In the genomic region with DNA sequence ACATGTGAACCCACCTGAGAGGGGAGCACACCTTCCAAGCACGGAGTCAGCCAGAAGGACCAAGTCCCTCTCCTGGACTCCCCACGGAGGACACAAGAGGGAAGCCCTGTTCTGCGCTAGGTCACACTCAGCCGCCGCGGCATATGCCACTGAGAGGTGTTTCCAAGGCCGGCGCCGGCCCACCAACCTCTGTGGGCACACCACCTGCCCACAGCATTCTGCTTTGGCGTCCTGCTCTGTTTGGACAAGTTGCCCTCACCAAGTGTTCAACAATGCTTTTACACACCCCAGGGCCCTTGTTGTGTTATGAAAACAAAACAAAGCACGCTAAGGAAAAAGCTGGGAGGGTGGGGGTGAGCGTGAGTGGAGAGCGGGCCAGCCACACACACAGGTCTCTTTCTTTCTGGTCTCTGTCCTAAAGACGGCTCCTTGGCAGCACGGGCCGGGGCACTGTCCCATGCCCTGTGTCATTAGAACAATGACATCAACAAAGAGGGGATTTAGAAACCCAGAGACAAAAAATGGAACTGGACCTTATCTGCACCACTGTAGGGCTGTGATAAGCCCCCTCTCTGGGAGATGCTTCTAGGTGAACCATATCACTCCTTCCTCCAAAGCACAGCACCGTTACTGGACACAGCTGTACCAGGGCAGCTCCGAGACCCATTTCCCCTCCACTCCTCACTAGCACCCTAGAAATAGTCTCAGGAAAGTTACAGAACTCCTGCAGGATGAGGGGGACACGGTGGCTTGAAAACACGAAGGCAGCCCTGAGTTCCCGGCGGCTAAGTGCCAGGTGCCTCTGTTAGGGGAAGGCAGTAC, we compare ENCODE assay signal across 7 cellular contexts. TPM values are rescaled to one million over a fixed set of nuclear protein-coding genes. Genes with fewer than 3 reads are reported as not detected.
DNase-seq lines count a peak whose midpoint lies in the region; ATAC-seq and TF ChIP-seq lines count a peak whose summit lies in the region.

No MANE protein-coding gene starts in this region.

- H3K27ac ChIP-seq in HEK293 (ENCODE audit: extremely low read depth, low read depth, low read length), result peak overlapping the region; percentile 80

- H3K4me3 ChIP-seq in HEK293 (ENCODE audit: low read depth, low read length), result no peak overlapping the region

- H3K27ac Mint-ChIP-seq in activated CD4-positive, alpha-beta memory T cell treated with anti-CD3 and anti-CD28 coated beads for 36 hours, result peak overlapping the region; percentile 98
- H3K27ac Mint-ChIP-seq in stimulated activated naive B cell treated with anti-CD40 and anti-IgM and Interleukin-4, amounts not matched to agents 10 μg/mL and 1 μg/mL and 100 μg/mL, for 72 hours, result peak overlapping the region; percentile 95

- H3K9me3 Mint-ChIP-seq in activated CD4-positive, alpha-beta memory T cell treated with anti-CD3 and anti-CD28 coated beads for 36 hours, result no peaks in the 10 kb centered on the region
- H3K9me3 Mint-ChIP-seq in stimulated activated naive B cell treated with anti-CD40 and anti-IgM and Interleukin-4, amounts not matched to agents 10 μg/mL and 1 μg/mL and 100 μg/mL, for 72 hours, result no peaks in the 10 kb centered on the region

- no peaks in the 10 kb centered on the region for H3K36me3 Mint-ChIP-seq in activated CD4-positive, alpha-beta memory T cell treated with anti-CD3 and anti-CD28 coated beads for 36 hours
- H3K36me3 Mint-ChIP-seq in stimulated activated naive B cell treated with anti-CD40 and anti-IgM and Interleukin-4, amounts not matched to agents 10 μg/mL and 1 μg/mL and 100 μg/mL, for 72 hours, result peaks cover 37 to 76% of the 10 kb centered on the region in 2 donors

- H3K9me3 ChIP-seq in HEK293 (ENCODE audit: control insufficient read depth, insufficient read depth, low read depth, low read length), result no peaks in the 10 kb centered on the region

- ATAC-seq in left ventricle myocardium superior, result peak; percentile 5
- no peak for ATAC-seq in stimulated activated naive B cell treated with anti-CD40 and anti-IgM and Interleukin-4, amounts not matched to agents 10 μg/mL and 1 μg/mL and 100 μg/mL, for 72 hours (replicated peaks)
- no peak for ATAC-seq in GM21423 (IDR thresholded peaks at IDR 0.05; ENCODE audit: unreplicated experiment)

- H3K36me3 ChIP-seq in HEK293 (ENCODE audit: control insufficient read depth in 2 of 2, insufficient read depth in 1 of 2, low read length in 2 of 2), result peaks cover 0 to 41% of the 10 kb centered on the region in 2 experiments; a peak in 2 of 3 replicates

- no peaks in the 10 kb centered on the region for H3K27me3 Mint-ChIP-seq in activated CD4-positive, alpha-beta memory T cell treated with anti-CD3 and anti-CD28 coated beads for 36 hours
- H3K27me3 Mint-ChIP-seq in stimulated activated naive B cell treated with anti-CD40 and anti-IgM and Interleukin-4, amounts not matched to agents 10 μg/mL and 1 μg/mL and 100 μg/mL, for 72 hours, result no peaks in the 10 kb centered on the region

- no peak for DNase-seq in activated CD4-positive, alpha-beta memory T cell treated with anti-CD3 and anti-CD28 coated beads for 36 hours
- DNase-seq in left ventricle myocardium superior, result no peak
- DNase-seq in stimulated activated naive B cell treated with anti-CD40 and anti-IgM and Interleukin-4, amounts not matched to agents 10 μg/mL and 1 μg/mL and 100 μg/mL, for 72 hours, result no peak
- DNase-seq in NOMO-1 (lab: John Stamatoyannopoulos, UW; ENCODE audit: unreplicated experiment in 2 of 2), result no peak
- no peak for DNase-seq in GOT3 (lab: John Stamatoyannopoulos, UW)

- no peak for TF ChIP-seq CTCF in HEK293 (tag by site-specific recombination; IDR thresholded peaks at IDR 0.05)

- peaks cover 74% of the 10 kb centered on the region for H3K4me1 ChIP-seq in HEK293 (ENCODE audit: control insufficient read depth, insufficient read depth, low read length)

- intact Hi-C loops in activated CD4-positive, alpha-beta memory T cell treated with anti-CD3 and anti-CD28 coated beads for 36 hours (cut with micrococcal nuclease), result loop anchor here (2.0 to 10.0 kb wide), 4 partner anchors 65 to 1351 kb away; a partner anchor contains a TSS
- intact Hi-C loops in left ventricle myocardium superior (cut with micrococcal nuclease), result no loop called here

- H3K4me1 Mint-ChIP-seq in activated CD4-positive, alpha-beta memory T cell treated with anti-CD3 and anti-CD28 coated beads for 36 hours (ENCODE audit: low read depth), result peaks cover 91% of the 10 kb centered on the region
- H3K4me1 Mint-ChIP-seq in stimulated activated naive B cell treated with anti-CD40 and anti-IgM and Interleukin-4, amounts not matched to agents 10 μg/mL and 1 μg/mL and 100 μg/mL, for 72 hours, result peaks cover 79 to 97% of the 10 kb centered on the region in 2 donors

- peak overlapping the region; percentile 33 for H3K4me3 Mint-ChIP-seq in activated CD4-positive, alpha-beta memory T cell treated with anti-CD3 and anti-CD28 coated beads for 36 hours
- peak overlapping the region; percentile 48 to 75 for H3K4me3 Mint-ChIP-seq in stimulated activated naive B cell treated with anti-CD40 and anti-IgM and Interleukin-4, amounts not matched to agents 10 μg/mL and 1 μg/mL and 100 μg/mL, for 72 hours

- CTCF ChIA-PET in HEK293 (lab: Yijun Ruan, JAX), result interaction anchor here (0.9 kb wide), 1 partner anchor 9 kb away, joined by 3 read pairs; no protein-coding TSS in a partner anchor
- CTCF ChIA-PET in activated CD4-positive, alpha-beta memory T cell treated with anti-CD3 and anti-CD28 coated beads for 36 hours (lab: Charles Lee), result interaction anchor here (1.2 kb wide), 1 partner anchor 9 kb away, joined by 3 read pairs; no protein-coding TSS in a partner anchor

- POLR2A ChIA-PET in HEK293 (lab: Yijun Ruan, JAX), result interaction anchor here (1.4 to 2.6 kb wide), 2 partner anchors 8 to 18 kb away, joined by 7 to 10 read pairs; no protein-coding TSS in a partner anchor
- POLR2A ChIA-PET in activated CD4-positive, alpha-beta memory T cell treated with anti-CD3 and anti-CD28 coated beads for 36 hours (lab: Charles Lee), result interaction anchor here (0.5 to 3.5 kb wide), 5 partner anchors 11 to 804 kb away, joined by 3 to 24 read pairs (median 3); a partner anchor contains a TSS

TF ChIP-seq in HEK293, 187 proteins besides CTCF, POLR2A, EP300 and RAD21 (continues in another document):
- TF ChIP-seq ZSCAN16 (tag by site-specific recombination; IDR thresholded peaks at IDR 0.05) (no peak), ZNF664 (tag by site-specific recombination; IDR thresholded peaks at IDR 0.05) (no peak), EGR2 (tag by site-specific recombination; IDR thresholded peaks at IDR 0.05; ENCODE audit: low read depth) (peak; percentile 62; the same call in 1 of the 2 replicates), ZNF175 (tag by site-specific recombination; IDR thresholded peaks at IDR 0.05) (no peak), MYNN (tag by site-specific recombination; IDR thresholded peaks at IDR 0.05; ENCODE audit: borderline replicate concordance) (no peak)
- TF ChIP-seq, protein P1, sequence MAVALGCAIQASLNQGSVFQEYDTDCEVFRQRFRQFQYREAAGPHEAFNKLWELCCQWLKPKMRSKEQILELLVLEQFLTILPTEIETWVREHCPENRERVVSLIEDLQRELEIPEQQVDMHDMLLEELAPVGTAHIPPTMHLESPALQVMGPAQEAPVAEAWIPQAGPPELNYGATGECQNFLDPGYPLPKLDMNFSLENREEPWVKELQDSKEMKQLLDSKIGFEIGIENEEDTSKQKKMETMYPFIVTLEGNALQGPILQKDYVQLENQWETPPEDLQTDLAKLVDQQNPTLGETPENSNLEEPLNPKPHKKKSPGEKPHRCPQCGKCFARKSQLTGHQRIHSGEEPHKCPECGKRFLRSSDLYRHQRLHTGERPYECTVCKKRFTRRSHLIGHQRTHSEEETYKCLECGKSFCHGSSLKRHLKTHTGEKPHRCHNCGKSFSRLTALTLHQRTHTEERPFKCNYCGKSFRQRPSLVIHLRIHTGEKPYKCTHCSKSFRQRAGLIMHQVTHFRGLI (tag by site-specific recombination; IDR thresholded peaks at IDR 0.05), result no peak
- TF ChIP-seq, protein P2, sequence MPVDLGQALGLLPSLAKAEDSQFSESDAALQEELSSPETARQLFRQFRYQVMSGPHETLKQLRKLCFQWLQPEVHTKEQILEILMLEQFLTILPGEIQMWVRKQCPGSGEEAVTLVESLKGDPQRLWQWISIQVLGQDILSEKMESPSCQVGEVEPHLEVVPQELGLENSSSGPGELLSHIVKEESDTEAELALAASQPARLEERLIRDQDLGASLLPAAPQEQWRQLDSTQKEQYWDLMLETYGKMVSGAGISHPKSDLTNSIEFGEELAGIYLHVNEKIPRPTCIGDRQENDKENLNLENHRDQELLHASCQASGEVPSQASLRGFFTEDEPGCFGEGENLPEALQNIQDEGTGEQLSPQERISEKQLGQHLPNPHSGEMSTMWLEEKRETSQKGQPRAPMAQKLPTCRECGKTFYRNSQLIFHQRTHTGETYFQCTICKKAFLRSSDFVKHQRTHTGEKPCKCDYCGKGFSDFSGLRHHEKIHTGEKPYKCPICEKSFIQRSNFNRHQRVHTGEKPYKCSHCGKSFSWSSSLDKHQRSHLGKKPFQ (tag by site-specific recombination; IDR thresholded peaks at IDR 0.05), result peak; percentile 72; the same call in 1 of the 2 replicates
- TF ChIP-seq, protein P3, sequence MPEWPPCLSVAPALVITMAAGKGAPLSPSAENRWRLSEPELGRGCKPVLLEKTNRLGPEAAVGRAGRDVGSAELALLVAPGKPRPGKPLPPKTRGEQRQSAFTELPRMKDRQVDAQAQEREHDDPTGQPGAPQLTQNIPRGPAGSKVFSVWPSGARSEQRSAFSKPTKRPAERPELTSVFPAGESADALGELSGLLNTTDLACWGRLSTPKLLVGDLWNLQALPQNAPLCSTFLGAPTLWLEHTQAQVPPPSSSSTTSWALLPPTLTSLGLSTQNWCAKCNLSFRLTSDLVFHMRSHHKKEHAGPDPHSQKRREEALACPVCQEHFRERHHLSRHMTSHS (tag by site-specific recombination; IDR thresholded peaks at IDR 0.05), result no peak

RNA-seq across cellular contexts. Expression of a gene that starts 17.0 kb away (rescaled TPM):
- 10 to 100 TPM; 13.6 to 14.4 TPM for total RNA-seq in activated CD4-positive, alpha-beta memory T cell treated with anti-CD3 and anti-CD28 coated beads for 36 hours
- total RNA-seq in left ventricle myocardium superior, result 13.8 TPM
